Comparison of ENCODE assay signal across 29 cellular contexts in genomic region chr20:14892782-14893181, GRCh38.
"Had no signal": no experiment of that assay in that cellular context is flagged by ENCODE, and none has a peak within 500 bp of the region (broad histone marks: within the 10 kb centered on the region; RNA-seq: fewer than 3 reads in every experiment).

No MANE protein-coding gene starts in this region.

- H3K36me3 ChIP-seq: ascending aorta, breast epithelium, cardiac muscle cell had no signal

- H3K4me1 ChIP-seq: ascending aorta, breast epithelium had no signal

- ATAC-seq: activated naive CD4-positive, alpha-beta T cell treated with anti-CD3 and anti-CD28 coated beads, Interleukin-2, amount 50 U/mL, for 72 hours; activated T-cell treated with anti-CD3 and anti-CD28 coated beads, Interleukin-2, amount 50 U/mL, for 72 hours; esophagus mucosa; T-helper 17 cell had no signal

- DNase-seq: activated CD4-positive, alpha-beta memory T cell treated with anti-CD3 and anti-CD28 coated beads, Interleukin-2, amount 10 ng/mL, durations not matched to agents 7 days and 5 days; activated CD4-positive, alpha-beta T cell treated with anti-CD3 and anti-CD28 coated beads for 1 hour; activated CD4-positive, alpha-beta T cell treated with anti-CD3 and anti-CD28 coated beads for 4 hours; activated CD4-positive, alpha-beta T cell treated with anti-CD3 and anti-CD28 coated beads, Interleukin-2, amount 10 ng/mL, durations not matched to agents 7 days and 5 days; activated CD4-positive, alpha-beta T cell treated with anti-CD3 and anti-CD28 coated beads, Interleukin-2, amount 50 U/mL, for 4 hours; activated CD8-positive, alpha-beta memory T cell treated with anti-CD3 and anti-CD28 coated beads, Interleukin-2, amount 50 U/mL, for 48 hours; activated gamma-delta T cell; activated naive CD4-positive, alpha-beta T cell; activated naive CD4-positive, alpha-beta T cell treated with anti-CD3 and anti-CD28 coated beads, Interleukin-2, amount 10 ng/mL, durations not matched to agents 7 days and 5 days; activated naive CD8-positive, alpha-beta T cell treated with anti-CD3 and anti-CD28 coated beads, Interleukin-2, amount 10 ng/mL, durations not matched to agents 7 days and 5 days; activated T-cell treated with anti-CD3 and anti-CD28 coated beads for 4 hours; activated T-cell treated with anti-CD3 and anti-CD28 coated beads, Interleukin-2, amount 50 U/mL, for 24 hours; activated T-cell treated with anti-CD3 and anti-CD28 coated beads, Interleukin-2, amount 50 U/mL, for 72 hours; central memory CD4-positive, alpha-beta T cell; cerebellar nuclear complex; dorsolateral prefrontal cortex; effector memory CD4-positive, alpha-beta T cell; endodermal cell; foreskin fibroblast; T-helper 1 cell; T-helper 17 cell; T1000 had no signal

- H3K27me3 ChIP-seq: ascending aorta, breast epithelium, cardiac muscle cell, dorsolateral prefrontal cortex had no signal

- H3K9me3 ChIP-seq: ascending aorta, breast epithelium had no signal

- H3K27ac ChIP-seq: ascending aorta, breast epithelium, cardiac muscle cell, coronary artery, dorsolateral prefrontal cortex had no signal

- FAIRE-seq: frontal cortex had no signal

- H3K4me3 ChIP-seq: ascending aorta, breast epithelium, cardiac muscle cell, coronary artery, dorsolateral prefrontal cortex had no signal
